ENCODE assay signal across 20 cellular contexts in genomic region chr20:45584294-45584693, GRCh38. TPM values are rescaled to one million over a fixed set of nuclear protein-coding genes. Genes with fewer than 3 reads are reported as not detected.
"Had no signal": no experiment of that assay in that cellular context is flagged by ENCODE, and none has a peak within 500 bp of the region (broad histone marks: within the 10 kb centered on the region; RNA-seq: fewer than 3 reads in every experiment).

No MANE protein-coding gene starts in this region.

RNA-seq across cellular contexts. Expression of gene WFDC8, which starts 5.2 kb away (rescaled TPM):
- total RNA-seq: activated naive CD4-positive, alpha-beta T cell treated with anti-CD3 and anti-CD28 coated beads for 36 hours; activated naive CD4-positive, alpha-beta T cell treated with anti-CD3 and anti-CD28 coated beads, Interleukin-2, amount 50 U/mL, for 72 hours; activated naive CD8-positive, alpha-beta T cell treated with anti-CD3 and anti-CD28 coated beads for 36 hours; activated naive CD8-positive, alpha-beta T cell treated with anti-CD3 and anti-CD28 coated beads, Interleukin-2, amount 10 ng/mL, durations not matched to agents 7 days and 5 days; activated T-cell treated with anti-CD3 and anti-CD28 coated beads, Interleukin-2, amount 50 U/mL, for 4 hours; activated T-cell treated with anti-CD3 and anti-CD28 coated beads, Interleukin-2, amount 50 U/mL, for 72 hours; activated T-helper 1 cell treated with anti-CD3 and anti-CD28 coated beads, Interleukin-12 subunit alpha, Interleukin-12 subunit beta, Interleukin-2, Interleukin-4 antibody, amounts not matched to agents 30 ng/mL and 10 ng/mL and 1 ng/mL, durations not matched to agents 14 hours and 24 hours and 36 hours; activated T-helper 17 cell treated with anti-CD3 and anti-CD28 coated beads, Interleukin-2, amount 50 U/mL, for 72 hours; activated T-helper 2 cell treated with anti-CD3 and anti-CD28 coated beads, Interferon-gamma antibody, Interleukin-2, Interleukin-4, amounts not matched to agents 10 μg/mL and 5 μg/mL and 100 μg/mL, durations not matched to agents 14 hours and 24 hours and 36 hours; adrenal gland; aorta; ascending aorta; astrocyte; body of pancreas; breast epithelium; bronchial epithelial cell; cardiac septum; cerebellum; chondrocyte had no signal
- polyA plus RNA-seq: adipose tissue, adrenal gland, aorta had no signal

RNA-seq across cellular contexts. Expression of gene EPPIN, which starts 37.1 kb away (rescaled TPM):
- total RNA-seq: activated naive CD4-positive, alpha-beta T cell treated with anti-CD3 and anti-CD28 coated beads for 36 hours; activated naive CD4-positive, alpha-beta T cell treated with anti-CD3 and anti-CD28 coated beads, Interleukin-2, amount 50 U/mL, for 72 hours; activated naive CD8-positive, alpha-beta T cell treated with anti-CD3 and anti-CD28 coated beads for 36 hours; activated naive CD8-positive, alpha-beta T cell treated with anti-CD3 and anti-CD28 coated beads, Interleukin-2, amount 10 ng/mL, durations not matched to agents 7 days and 5 days; activated T-cell treated with anti-CD3 and anti-CD28 coated beads, Interleukin-2, amount 50 U/mL, for 4 hours; activated T-cell treated with anti-CD3 and anti-CD28 coated beads, Interleukin-2, amount 50 U/mL, for 72 hours; activated T-helper 1 cell treated with anti-CD3 and anti-CD28 coated beads, Interleukin-12 subunit alpha, Interleukin-12 subunit beta, Interleukin-2, Interleukin-4 antibody, amounts not matched to agents 30 ng/mL and 10 ng/mL and 1 ng/mL, durations not matched to agents 14 hours and 24 hours and 36 hours; activated T-helper 17 cell treated with anti-CD3 and anti-CD28 coated beads, Interleukin-2, amount 50 U/mL, for 72 hours; activated T-helper 2 cell treated with anti-CD3 and anti-CD28 coated beads, Interferon-gamma antibody, Interleukin-2, Interleukin-4, amounts not matched to agents 10 μg/mL and 5 μg/mL and 100 μg/mL, durations not matched to agents 14 hours and 24 hours and 36 hours; adrenal gland; aorta; ascending aorta; astrocyte; body of pancreas; breast epithelium; bronchial epithelial cell; cardiac septum; cerebellum; chondrocyte had no signal
- polyA plus RNA-seq: adipose tissue, adrenal gland, aorta had no signal

RNA-seq across cellular contexts. Expression of gene WFDC6, which starts 45.0 kb away (rescaled TPM):
- total RNA-seq: activated naive CD4-positive, alpha-beta T cell treated with anti-CD3 and anti-CD28 coated beads for 36 hours; activated naive CD4-positive, alpha-beta T cell treated with anti-CD3 and anti-CD28 coated beads, Interleukin-2, amount 50 U/mL, for 72 hours; activated naive CD8-positive, alpha-beta T cell treated with anti-CD3 and anti-CD28 coated beads for 36 hours; activated naive CD8-positive, alpha-beta T cell treated with anti-CD3 and anti-CD28 coated beads, Interleukin-2, amount 10 ng/mL, durations not matched to agents 7 days and 5 days; activated T-cell treated with anti-CD3 and anti-CD28 coated beads, Interleukin-2, amount 50 U/mL, for 4 hours; activated T-cell treated with anti-CD3 and anti-CD28 coated beads, Interleukin-2, amount 50 U/mL, for 72 hours; activated T-helper 1 cell treated with anti-CD3 and anti-CD28 coated beads, Interleukin-12 subunit alpha, Interleukin-12 subunit beta, Interleukin-2, Interleukin-4 antibody, amounts not matched to agents 30 ng/mL and 10 ng/mL and 1 ng/mL, durations not matched to agents 14 hours and 24 hours and 36 hours; activated T-helper 17 cell treated with anti-CD3 and anti-CD28 coated beads, Interleukin-2, amount 50 U/mL, for 72 hours; activated T-helper 2 cell treated with anti-CD3 and anti-CD28 coated beads, Interferon-gamma antibody, Interleukin-2, Interleukin-4, amounts not matched to agents 10 μg/mL and 5 μg/mL and 100 μg/mL, durations not matched to agents 14 hours and 24 hours and 36 hours; adrenal gland; aorta; ascending aorta; astrocyte; body of pancreas; breast epithelium; bronchial epithelial cell; cardiac septum; cerebellum; chondrocyte had no signal
- polyA plus RNA-seq: adipose tissue, adrenal gland, aorta had no signal

RNA-seq across cellular contexts. Expression of gene WFDC10A, which starts 45.2 kb away (rescaled TPM):
- total RNA-seq: activated naive CD4-positive, alpha-beta T cell treated with anti-CD3 and anti-CD28 coated beads for 36 hours; activated naive CD4-positive, alpha-beta T cell treated with anti-CD3 and anti-CD28 coated beads, Interleukin-2, amount 50 U/mL, for 72 hours; activated naive CD8-positive, alpha-beta T cell treated with anti-CD3 and anti-CD28 coated beads for 36 hours; activated naive CD8-positive, alpha-beta T cell treated with anti-CD3 and anti-CD28 coated beads, Interleukin-2, amount 10 ng/mL, durations not matched to agents 7 days and 5 days; activated T-cell treated with anti-CD3 and anti-CD28 coated beads, Interleukin-2, amount 50 U/mL, for 4 hours; activated T-cell treated with anti-CD3 and anti-CD28 coated beads, Interleukin-2, amount 50 U/mL, for 72 hours; activated T-helper 1 cell treated with anti-CD3 and anti-CD28 coated beads, Interleukin-12 subunit alpha, Interleukin-12 subunit beta, Interleukin-2, Interleukin-4 antibody, amounts not matched to agents 30 ng/mL and 10 ng/mL and 1 ng/mL, durations not matched to agents 14 hours and 24 hours and 36 hours; activated T-helper 17 cell treated with anti-CD3 and anti-CD28 coated beads, Interleukin-2, amount 50 U/mL, for 72 hours; activated T-helper 2 cell treated with anti-CD3 and anti-CD28 coated beads, Interferon-gamma antibody, Interleukin-2, Interleukin-4, amounts not matched to agents 10 μg/mL and 5 μg/mL and 100 μg/mL, durations not matched to agents 14 hours and 24 hours and 36 hours; adrenal gland; aorta; ascending aorta; astrocyte; body of pancreas; breast epithelium; bronchial epithelial cell; cardiac septum; cerebellum; chondrocyte had no signal
- polyA plus RNA-seq: adipose tissue, adrenal gland, aorta had no signal

RNA-seq across cellular contexts. Expression of gene WFDC9, which starts 46.8 kb away (rescaled TPM):
- total RNA-seq: activated naive CD4-positive, alpha-beta T cell treated with anti-CD3 and anti-CD28 coated beads for 36 hours; activated naive CD4-positive, alpha-beta T cell treated with anti-CD3 and anti-CD28 coated beads, Interleukin-2, amount 50 U/mL, for 72 hours; activated naive CD8-positive, alpha-beta T cell treated with anti-CD3 and anti-CD28 coated beads for 36 hours; activated naive CD8-positive, alpha-beta T cell treated with anti-CD3 and anti-CD28 coated beads, Interleukin-2, amount 10 ng/mL, durations not matched to agents 7 days and 5 days; activated T-cell treated with anti-CD3 and anti-CD28 coated beads, Interleukin-2, amount 50 U/mL, for 4 hours; activated T-cell treated with anti-CD3 and anti-CD28 coated beads, Interleukin-2, amount 50 U/mL, for 72 hours; activated T-helper 1 cell treated with anti-CD3 and anti-CD28 coated beads, Interleukin-12 subunit alpha, Interleukin-12 subunit beta, Interleukin-2, Interleukin-4 antibody, amounts not matched to agents 30 ng/mL and 10 ng/mL and 1 ng/mL, durations not matched to agents 14 hours and 24 hours and 36 hours; activated T-helper 17 cell treated with anti-CD3 and anti-CD28 coated beads, Interleukin-2, amount 50 U/mL, for 72 hours; activated T-helper 2 cell treated with anti-CD3 and anti-CD28 coated beads, Interferon-gamma antibody, Interleukin-2, Interleukin-4, amounts not matched to agents 10 μg/mL and 5 μg/mL and 100 μg/mL, durations not matched to agents 14 hours and 24 hours and 36 hours; adrenal gland; aorta; ascending aorta; astrocyte; body of pancreas; breast epithelium; bronchial epithelial cell; cardiac septum; cerebellum; chondrocyte had no signal
- polyA plus RNA-seq: adipose tissue, adrenal gland, aorta had no signal
